ENCODE assay signal across 1 cellular context in the genomic region with DNA sequence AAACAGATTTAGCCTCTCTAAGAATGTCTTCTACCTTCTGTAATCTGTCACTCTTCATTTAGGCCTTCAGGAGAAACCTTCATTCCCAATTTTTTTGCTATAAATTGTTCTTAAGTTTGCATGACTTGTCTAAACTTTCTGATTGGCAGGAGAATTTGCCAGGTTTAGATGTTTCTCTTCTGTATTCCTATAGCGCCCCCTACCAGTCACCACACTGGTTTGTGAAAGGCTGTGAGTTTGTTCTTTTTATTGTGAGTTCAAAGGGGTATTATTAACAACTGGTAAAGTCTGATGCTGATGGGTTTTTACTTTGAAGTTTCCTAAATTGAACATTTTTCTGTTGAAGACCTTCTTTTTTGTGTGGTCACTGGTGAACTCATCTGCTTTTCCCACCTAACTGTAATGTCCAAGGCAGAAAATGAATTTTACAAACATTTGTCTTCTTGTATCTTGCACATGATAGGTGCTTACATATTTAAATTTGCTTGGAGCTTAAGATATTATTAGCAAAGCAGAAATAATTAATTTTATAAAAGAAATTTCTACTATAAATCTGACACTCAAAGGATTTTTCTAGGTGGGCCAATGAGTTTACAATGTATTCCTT.
TF ChIP-seq lines count a peak whose summit lies in the region.

No MANE protein-coding gene starts in this region.

TF ChIP-seq in GM12878, 131 proteins besides CTCF, POLR2A, EP300 and RAD21 (continued from another document):
- TF ChIP-seq ZNF592 (IDR thresholded peaks at IDR 0.05): 0 out of 2 replicates have a peak, but pooled peaks have one; percentile 18
- TF ChIP-seq RUNX3 (IDR thresholded peaks at IDR 0.05; ENCODE audit: low read length): peak; percentile 73
- peak; percentile 49 for TF ChIP-seq PBX3 (IDR thresholded peaks at IDR 0.05; ENCODE audit: insufficient replicate concordance, low read depth, low read length)
- TF ChIP-seq, protein P1, sequence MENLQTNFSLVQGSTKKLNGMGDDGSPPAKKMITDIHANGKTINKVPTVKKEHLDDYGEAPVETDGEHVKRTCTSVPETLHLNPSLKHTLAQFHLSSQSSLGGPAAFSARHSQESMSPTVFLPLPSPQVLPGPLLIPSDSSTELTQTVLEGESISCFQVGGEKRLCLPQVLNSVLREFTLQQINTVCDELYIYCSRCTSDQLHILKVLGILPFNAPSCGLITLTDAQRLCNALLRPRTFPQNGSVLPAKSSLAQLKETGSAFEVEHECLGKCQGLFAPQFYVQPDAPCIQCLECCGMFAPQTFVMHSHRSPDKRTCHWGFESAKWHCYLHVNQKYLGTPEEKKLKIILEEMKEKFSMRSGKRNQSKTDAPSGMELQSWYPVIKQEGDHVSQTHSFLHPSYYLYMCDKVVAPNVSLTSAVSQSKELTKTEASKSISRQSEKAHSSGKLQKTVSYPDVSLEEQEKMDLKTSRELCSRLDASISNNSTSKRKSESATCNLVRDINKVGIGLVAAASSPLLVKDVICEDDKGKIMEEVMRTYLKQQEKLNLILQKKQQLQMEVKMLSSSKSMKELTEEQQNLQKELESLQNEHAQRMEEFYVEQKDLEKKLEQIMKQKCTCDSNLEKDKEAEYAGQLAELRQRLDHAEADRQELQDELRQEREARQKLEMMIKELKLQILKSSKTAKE (IDR thresholded peaks at IDR 0.05; ENCODE audit: low read depth, poor library complexity, severe bottlenecking): peak; percentile 13
- TF ChIP-seq, protein P2, sequence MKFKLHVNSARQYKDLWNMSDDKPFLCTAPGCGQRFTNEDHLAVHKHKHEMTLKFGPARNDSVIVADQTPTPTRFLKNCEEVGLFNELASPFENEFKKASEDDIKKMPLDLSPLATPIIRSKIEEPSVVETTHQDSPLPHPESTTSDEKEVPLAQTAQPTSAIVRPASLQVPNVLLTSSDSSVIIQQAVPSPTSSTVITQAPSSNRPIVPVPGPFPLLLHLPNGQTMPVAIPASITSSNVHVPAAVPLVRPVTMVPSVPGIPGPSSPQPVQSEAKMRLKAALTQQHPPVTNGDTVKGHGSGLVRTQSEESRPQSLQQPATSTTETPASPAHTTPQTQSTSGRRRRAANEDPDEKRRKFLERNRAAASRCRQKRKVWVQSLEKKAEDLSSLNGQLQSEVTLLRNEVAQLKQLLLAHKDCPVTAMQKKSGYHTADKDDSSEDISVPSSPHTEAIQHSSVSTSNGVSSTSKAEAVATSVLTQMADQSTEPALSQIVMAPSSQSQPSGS (IDR thresholded peaks at IDR 0.05; ENCODE audit: low read length): no peak
- TF ChIP-seq NKRF (conservative IDR thresholded peaks at IDR 0.05): no peak
- TF ChIP-seq KAT2A (conservative IDR thresholded peaks at IDR 0.05; ENCODE audit: control insufficient read depth, low read depth, low read length): no peak
- no peak for TF ChIP-seq SUPT20H (IDR thresholded peaks at IDR 0.05; ENCODE audit: borderline replicate concordance, control insufficient read depth, low read depth, low read length)
- TF ChIP-seq TCF3 (IDR thresholded peaks at IDR 0.05; ENCODE audit: borderline replicate concordance, insufficient read depth, low read depth, low read length): no peak
- no peak for TF ChIP-seq RB1 (IDR thresholded peaks at IDR 0.05; ENCODE audit: borderline replicate concordance)
- no peak for TF ChIP-seq ZZZ3 (IDR thresholded peaks at IDR 0.05; ENCODE audit: control insufficient read depth, insufficient read length, low read depth)
- TF ChIP-seq, protein P3, sequence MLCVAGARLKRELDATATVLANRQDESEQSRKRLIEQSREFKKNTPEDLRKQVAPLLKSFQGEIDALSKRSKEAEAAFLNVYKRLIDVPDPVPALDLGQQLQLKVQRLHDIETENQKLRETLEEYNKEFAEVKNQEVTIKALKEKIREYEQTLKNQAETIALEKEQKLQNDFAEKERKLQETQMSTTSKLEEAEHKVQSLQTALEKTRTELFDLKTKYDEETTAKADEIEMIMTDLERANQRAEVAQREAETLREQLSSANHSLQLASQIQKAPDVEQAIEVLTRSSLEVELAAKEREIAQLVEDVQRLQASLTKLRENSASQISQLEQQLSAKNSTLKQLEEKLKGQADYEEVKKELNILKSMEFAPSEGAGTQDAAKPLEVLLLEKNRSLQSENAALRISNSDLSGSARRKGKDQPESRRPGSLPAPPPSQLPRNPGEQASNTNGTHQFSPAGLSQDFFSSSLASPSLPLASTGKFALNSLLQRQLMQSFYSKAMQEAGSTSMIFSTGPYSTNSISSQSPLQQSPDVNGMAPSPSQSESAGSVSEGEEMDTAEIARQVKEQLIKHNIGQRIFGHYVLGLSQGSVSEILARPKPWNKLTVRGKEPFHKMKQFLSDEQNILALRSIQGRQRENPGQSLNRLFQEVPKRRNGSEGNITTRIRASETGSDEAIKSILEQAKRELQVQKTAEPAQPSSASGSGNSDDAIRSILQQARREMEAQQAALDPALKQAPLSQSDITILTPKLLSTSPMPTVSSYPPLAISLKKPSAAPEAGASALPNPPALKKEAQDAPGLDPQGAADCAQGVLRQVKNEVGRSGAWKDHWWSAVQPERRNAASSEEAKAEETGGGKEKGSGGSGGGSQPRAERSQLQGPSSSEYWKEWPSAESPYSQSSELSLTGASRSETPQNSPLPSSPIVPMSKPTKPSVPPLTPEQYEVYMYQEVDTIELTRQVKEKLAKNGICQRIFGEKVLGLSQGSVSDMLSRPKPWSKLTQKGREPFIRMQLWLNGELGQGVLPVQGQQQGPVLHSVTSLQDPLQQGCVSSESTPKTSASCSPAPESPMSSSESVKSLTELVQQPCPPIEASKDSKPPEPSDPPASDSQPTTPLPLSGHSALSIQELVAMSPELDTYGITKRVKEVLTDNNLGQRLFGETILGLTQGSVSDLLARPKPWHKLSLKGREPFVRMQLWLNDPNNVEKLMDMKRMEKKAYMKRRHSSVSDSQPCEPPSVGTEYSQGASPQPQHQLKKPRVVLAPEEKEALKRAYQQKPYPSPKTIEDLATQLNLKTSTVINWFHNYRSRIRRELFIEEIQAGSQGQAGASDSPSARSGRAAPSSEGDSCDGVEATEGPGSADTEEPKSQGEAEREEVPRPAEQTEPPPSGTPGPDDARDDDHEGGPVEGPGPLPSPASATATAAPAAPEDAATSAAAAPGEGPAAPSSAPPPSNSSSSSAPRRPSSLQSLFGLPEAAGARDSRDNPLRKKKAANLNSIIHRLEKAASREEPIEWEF (IDR thresholded peaks at IDR 0.05; ENCODE audit: insufficient replicate concordance, low read depth, low read length): no peak
- TF ChIP-seq DPF2 (IDR thresholded peaks at IDR 0.05): no peak
- TF ChIP-seq, protein P4, sequence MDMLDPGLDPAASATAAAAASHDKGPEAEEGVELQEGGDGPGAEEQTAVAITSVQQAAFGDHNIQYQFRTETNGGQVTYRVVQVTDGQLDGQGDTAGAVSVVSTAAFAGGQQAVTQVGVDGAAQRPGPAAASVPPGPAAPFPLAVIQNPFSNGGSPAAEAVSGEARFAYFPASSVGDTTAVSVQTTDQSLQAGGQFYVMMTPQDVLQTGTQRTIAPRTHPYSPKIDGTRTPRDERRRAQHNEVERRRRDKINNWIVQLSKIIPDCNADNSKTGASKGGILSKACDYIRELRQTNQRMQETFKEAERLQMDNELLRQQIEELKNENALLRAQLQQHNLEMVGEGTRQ (IDR thresholded peaks at IDR 0.05; ENCODE audit: borderline replicate concordance, low read depth, low read length): no peak
- no peak for TF ChIP-seq HDAC2 (IDR thresholded peaks at IDR 0.05)
- TF ChIP-seq ZBED1 (IDR thresholded peaks at IDR 0.05; ENCODE audit: borderline replicate concordance): no peak
- no peak for TF ChIP-seq STAT1 (conservative IDR thresholded peaks at IDR 0.05)
- no peak for TF ChIP-seq CBFB (IDR thresholded peaks at IDR 0.05; ENCODE audit: low read depth)
- TF ChIP-seq, protein P5, sequence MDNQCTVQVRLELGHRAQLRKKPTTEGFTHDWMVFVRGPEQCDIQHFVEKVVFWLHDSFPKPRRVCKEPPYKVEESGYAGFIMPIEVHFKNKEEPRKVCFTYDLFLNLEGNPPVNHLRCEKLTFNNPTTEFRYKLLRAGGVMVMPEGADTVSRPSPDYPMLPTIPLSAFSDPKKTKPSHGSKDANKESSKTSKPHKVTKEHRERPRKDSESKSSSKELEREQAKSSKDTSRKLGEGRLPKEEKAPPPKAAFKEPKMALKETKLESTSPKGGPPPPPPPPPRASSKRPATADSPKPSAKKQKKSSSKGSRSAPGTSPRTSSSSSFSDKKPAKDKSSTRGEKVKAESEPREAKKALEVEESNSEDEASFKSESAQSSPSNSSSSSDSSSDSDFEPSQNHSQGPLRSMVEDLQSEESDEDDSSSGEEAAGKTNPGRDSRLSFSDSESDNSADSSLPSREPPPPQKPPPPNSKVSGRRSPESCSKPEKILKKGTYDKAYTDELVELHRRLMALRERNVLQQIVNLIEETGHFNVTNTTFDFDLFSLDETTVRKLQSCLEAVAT (IDR thresholded peaks at IDR 0.05): no peak
